ENCODE assay signal across 17 cellular contexts in genomic region chr10:14674376-14675050, GRCh38.
DNase-seq lines count a peak whose midpoint lies in the region; ATAC-seq and TF ChIP-seq lines count a peak whose summit lies in the region.
"Had no signal": no experiment of that assay in that cellular context is flagged by ENCODE, and none has a peak within 500 bp of the region (broad histone marks: within the 10 kb centered on the region; RNA-seq: fewer than 3 reads in every experiment).

No MANE protein-coding gene starts in this region.

- H3K4me3 Mint-ChIP-seq in nephron = no peak overlapping the region

- H3K79me2 ChIP-seq in DOHH2 (ENCODE audit: control insufficient read depth, low read length) = no peaks in the 10 kb centered on the region

- H3K27me3 Mint-ChIP-seq in nephron (ENCODE audit: low read depth) = peaks cover 7% of the 10 kb centered on the region

- no peak overlapping the region for H3K9ac ChIP-seq in iPS-20b (ENCODE audit: low read depth, low read length)

- H3K27ac ChIP-seq in DOHH2 (ENCODE audit: low read depth, low read length) (peak overlapping the region; percentile 91), iPS-20b (ENCODE audit: low read length) (no peak overlapping the region), psoas muscle (no peak overlapping the region), foreskin keratinocyte (no peak overlapping the region)
- H3K27ac ChIP-seq: heart right ventricle had no signal

- 0 out of 2 replicates have a peak, but pooled peaks cover 8% of the 10 kb centered on the region for H3K9me3 ChIP-seq in DOHH2 (ENCODE audit: control insufficient read depth, insufficient read depth, low read length)
- H3K9me3 ChIP-seq in iPS-20b (ENCODE audit: insufficient read depth, low read depth, low read length) = no peaks in the 10 kb centered on the region; the same call in 1 of the 2 replicates
- no peaks in the 10 kb centered on the region for H3K9me3 ChIP-seq in psoas muscle
- H3K9me3 ChIP-seq: heart right ventricle had no signal

- H3K9me2 ChIP-seq in DOHH2 (replicated peaks; ENCODE audit: control insufficient read depth, low read length) = no peaks in the 10 kb centered on the region

- H3K4me3 ChIP-seq in DOHH2 (ENCODE audit: low read length) (peak overlapping the region; percentile 70), iPS-20b (ENCODE audit: low read length) (peak overlapping the region; percentile 14; the same call in 1 of the 2 replicates), psoas muscle (no peak overlapping the region)

- H3K27ac Mint-ChIP-seq in nephron = peak overlapping the region; percentile 42 to 68 (median 44)
- H3K27ac Mint-ChIP-seq: dendritic cell treated with granulocyte-macrophage colony-stimulating factor and Interleukin-4, amounts not matched to agents 40 ng/mL and 50 ng/mL, for 4 days had no signal

- H3K36me3 ChIP-seq in DOHH2 (ENCODE audit: control insufficient read depth, low read length) (no peaks in the 10 kb centered on the region; the same call in 1 of the 2 replicates), iPS-20b (ENCODE audit: insufficient read depth, low read depth, low read length) (no peaks in the 10 kb centered on the region), psoas muscle (ENCODE audit: insufficient read depth in 1 of 2, low read depth in 1 of 2) (no peaks in the 10 kb centered on the region)
- H3K36me3 ChIP-seq: heart right ventricle had no signal

- H3K4me1 Mint-ChIP-seq in nephron = peaks cover 18% of the 10 kb centered on the region

- WGBS in psoas muscle, 3 donors = 72 to 74% (median 74%) methylated on average over 8 of the region's 8 CpGs

- H3K27me3 ChIP-seq in DOHH2 (ENCODE audit: control insufficient read depth, low read length) = no peaks in the 10 kb centered on the region
- peaks cover 11% of the 10 kb centered on the region for H3K27me3 ChIP-seq in iPS-20b (ENCODE audit: insufficient read depth, low read length)
- H3K27me3 ChIP-seq in psoas muscle (ENCODE audit: insufficient read depth in 3 of 3, low read length in 2 of 3) = no peaks in the 10 kb centered on the region
- H3K27me3 ChIP-seq in foreskin keratinocyte = peaks cover 10% of the 10 kb centered on the region
- H3K27me3 ChIP-seq: heart right ventricle had no signal

- H3K4me2 ChIP-seq in DOHH2 (ENCODE audit: low read length) = peak overlapping the region; percentile 94

- DNase-seq in NCI-H146 (lab: John Stamatoyannopoulos, UW) = peak; percentile 34
- no peak for DNase-seq in psoas muscle
- no peak for DNase-seq in foreskin keratinocyte
- no peak for DNase-seq in stimulated activated CD4-positive, alpha-beta T cell treated with anti-CD3 and anti-CD28 coated beads, Interleukin-15, amount 100 ng/mL, for 24 hours
- DNase-seq: activated naive CD4-positive, alpha-beta T cell treated with Interleukin-2 at 50 U/mL for 16 hours; HCEC 1CT; heart right ventricle; Karpas-422; left ventricle myocardium superior; NCI-H1694 treated with DMSO at 0.1 percent for 48 hours; NCI-H748 treated with DMSO at 0.1 percent for 48 hours had no signal

- intact Hi-C loops in psoas muscle (cut with DNase I) = no loop called here

- peaks cover 26% of the 10 kb centered on the region for H3F3A ChIP-seq in DOHH2 (ENCODE audit: control insufficient read depth, insufficient read depth)

- ATAC-seq in GM18861 (IDR thresholded peaks at IDR 0.05; ENCODE audit: unreplicated experiment) (no peak), psoas muscle (no peak), foreskin keratinocyte (no peak)
- ATAC-seq: activated CD4-positive, CD25-positive, alpha-beta regulatory T cell treated with anti-CD3 and anti-CD28 coated beads, Interleukin-2, amount 50 U/mL, for 24 hours; heart right ventricle; left ventricle myocardium superior had no signal

- TF ChIP-seq CTCF in DOHH2 (IDR thresholded peaks at IDR 0.05; ENCODE audit: low read depth, low read length, poor library complexity, severe bottlenecking) (no peak), nephron (IDR thresholded peaks at IDR 0.05; ENCODE audit: unreplicated experiment in 3 of 3) (no peak), psoas muscle (IDR thresholded peaks at IDR 0.05) (no peak), foreskin keratinocyte (conservative IDR thresholded peaks at IDR 0.05) (no peak)

- peaks cover 71% of the 10 kb centered on the region for H3K4me1 ChIP-seq in DOHH2 (ENCODE audit: control insufficient read depth, low read length)
- peaks cover 20% of the 10 kb centered on the region; the same call in 1 of the 2 replicates for H3K4me1 ChIP-seq in iPS-20b (ENCODE audit: insufficient read depth, low read length)
- H3K4me1 ChIP-seq in psoas muscle = no peaks in the 10 kb centered on the region
- no peaks in the 10 kb centered on the region for H3K4me1 ChIP-seq in foreskin keratinocyte

- no peaks in the 10 kb centered on the region for H3K9me3 Mint-ChIP-seq in nephron
- H3K9me3 Mint-ChIP-seq: dendritic cell treated with granulocyte-macrophage colony-stimulating factor and Interleukin-4, amounts not matched to agents 40 ng/mL and 50 ng/mL, for 4 days had no signal

- no peaks in the 10 kb centered on the region for H3K36me3 Mint-ChIP-seq in nephron (ENCODE audit: low read depth)

- no peaks in the 10 kb centered on the region for H4K20me1 ChIP-seq in DOHH2 (ENCODE audit: control insufficient read depth, insufficient read depth, low read depth, low read length)
